ENCODE assay signal across 11 cellular contexts in genomic region chr18:54263904-54264336, GRCh38. TPM values are rescaled to one million over a fixed set of nuclear protein-coding genes. Genes with fewer than 3 reads are reported as not detected.
DNase-seq lines count a peak whose midpoint lies in the region; ATAC-seq lines count a peak whose summit lies in the region.
"Had no signal": no experiment of that assay in that cellular context is flagged by ENCODE, and none has a peak within 500 bp of the region (broad histone marks: within the 10 kb centered on the region; RNA-seq: fewer than 3 reads in every experiment).

No MANE protein-coding gene starts in this region.

- H3K27me3 ChIP-seq in neuron (ENCODE audit: insufficient read depth, low read length): no peaks in the 10 kb centered on the region

- in situ Hi-C loops in G401 (cut with HindIII; ENCODE audit: low sequenced_read_pairs): no loop called here

- peaks cover 49% of the 10 kb centered on the region for H3K4me1 Mint-ChIP-seq in activated T-cell treated with anti-CD3 and anti-CD28 coated beads, Interleukin-2, amount 50 U/mL, for 4 hours (ENCODE audit: low read depth)

- H3K9me3 Mint-ChIP-seq in activated T-cell treated with anti-CD3 and anti-CD28 coated beads, Interleukin-2, amount 50 U/mL, for 4 hours: no peaks in the 10 kb centered on the region

- H3K36me3 ChIP-seq in neuron (ENCODE audit: insufficient read depth, low read length): no peaks in the 10 kb centered on the region

- no peaks in the 10 kb centered on the region for H3K4me1 ChIP-seq in neuron (ENCODE audit: insufficient read depth, low read length)

- H3K27me3 Mint-ChIP-seq in activated T-cell treated with anti-CD3 and anti-CD28 coated beads, Interleukin-2, amount 50 U/mL, for 4 hours (ENCODE audit: low read depth): no peaks in the 10 kb centered on the region

- H3K27ac ChIP-seq in caudate nucleus (ENCODE audit: low read depth, low read length): no peak overlapping the region
- H3K27ac ChIP-seq: HL-60 had no signal

- no peaks in the 10 kb centered on the region for H3K9me3 ChIP-seq in neuron (ENCODE audit: low read length)

- H3K36me3 Mint-ChIP-seq in activated T-cell treated with anti-CD3 and anti-CD28 coated beads, Interleukin-2, amount 50 U/mL, for 4 hours (ENCODE audit: insufficient read depth): no peaks in the 10 kb centered on the region

- peak; percentile 81 to 84 for ATAC-seq in activated T-cell treated with anti-CD3 and anti-CD28 coated beads, Interleukin-2, amount 50 U/mL, for 4 hours
- ATAC-seq in GM21737 (IDR thresholded peaks at IDR 0.05; ENCODE audit: unreplicated experiment): peak; percentile 73
- ATAC-seq in HG03469 (IDR thresholded peaks at IDR 0.05; ENCODE audit: unreplicated experiment): peak; percentile 81

- DNase-seq in activated T-cell treated with anti-CD3 and anti-CD28 coated beads, Interleukin-2, amount 50 U/mL, for 4 hours: no peak
- no peak for DNase-seq in activated T-cell treated with anti-CD3 and anti-CD28 coated beads, Interleukin-2, amount 50 U/mL, for 1 hour
- DNase-seq in caudate nucleus (lab: John Stamatoyannopoulos, UW) (no peak), G401 (ENCODE audit: low spot score) (no peak)
- no peak for DNase-seq in stimulated activated CD8-positive, alpha-beta memory T cell treated with anti-CD3 and anti-CD28 coated beads, Interleukin-4, amount 100 ng/mL, for 48 hours
- DNase-seq: stimulated activated CD4-positive, alpha-beta T cell treated with anti-CD3 and anti-CD28 coated beads, Interleukin-1b, Interleukin-23, amount 100 ng/mL, for 48 hours had no signal

- peak overlapping the region; percentile 3 for H3K4me3 Mint-ChIP-seq in activated T-cell treated with anti-CD3 and anti-CD28 coated beads, Interleukin-2, amount 50 U/mL, for 4 hours

- peak overlapping the region; percentile 17 for H2AFZ ChIP-seq in neuron (ENCODE audit: low read depth, low read length)

- H3K4me3 ChIP-seq in neuron (ENCODE audit: low read length): no peak overlapping the region
- H3K4me3 ChIP-seq: lung had no signal

RNA-seq across cellular contexts. Expression of gene POLI, which starts 5.4 kb away (rescaled TPM):
- total RNA-seq in activated T-cell treated with anti-CD3 and anti-CD28 coated beads, Interleukin-2, amount 50 U/mL, for 4 hours: 10 to 100 TPM in 1 of 3 donors, 1 to 10 TPM in 2; 9.0 to 10.2 (median 9.5) TPM
- total RNA-seq in G401 (2014; rRNA removed; shearing (Covaris generic)): 16.9 and 34.5 TPM in 2 replicates

RNA-seq across cellular contexts. Expression of gene MBD2, which starts 39.5 kb away (rescaled TPM):
- 100 to 1,000 TPM; 119 to 172 (median 135) TPM for total RNA-seq in activated T-cell treated with anti-CD3 and anti-CD28 coated beads, Interleukin-2, amount 50 U/mL, for 4 hours
- 29.3 and 36.0 TPM in 2 replicates for total RNA-seq in G401 (2014; rRNA removed; shearing (Covaris generic))
